18 cellular contexts compared by ENCODE assay signal in the genomic region with DNA sequence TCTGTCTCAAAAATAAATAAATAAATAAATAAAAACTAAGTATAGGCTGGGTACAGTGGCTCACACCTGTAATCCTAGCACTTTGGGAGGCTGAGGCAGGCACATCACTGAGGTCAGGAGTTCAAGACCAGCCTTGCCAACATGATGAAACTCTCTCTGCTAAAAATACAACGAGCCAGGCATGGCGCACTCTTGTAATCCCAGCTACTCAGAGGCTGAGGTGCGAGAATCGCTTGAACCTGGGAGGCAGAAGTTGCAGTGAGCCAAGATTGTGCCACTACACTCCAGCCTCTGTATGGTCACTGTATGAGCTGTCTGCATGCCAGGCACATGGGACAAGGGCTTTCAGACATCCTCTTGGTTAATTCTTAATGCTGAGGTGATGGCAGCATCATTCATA. TPM values are rescaled to one million over a fixed set of nuclear protein-coding genes. Genes with fewer than 3 reads are reported as not detected.
DNase-seq lines count a peak whose midpoint lies in the region; ATAC-seq and TF ChIP-seq lines count a peak whose summit lies in the region.
"Had no signal": no experiment of that assay in that cellular context is flagged by ENCODE, and none has a peak within 500 bp of the region (broad histone marks: within the 10 kb centered on the region; RNA-seq: fewer than 3 reads in every experiment).

No MANE protein-coding gene starts in this region.

- TF ChIP-seq CTCF in GM23338 (conservative IDR thresholded peaks at IDR 0.05; ENCODE audit: low read depth in 2 of 2) = no peak
- TF ChIP-seq CTCF in gastrocnemius medialis (IDR thresholded peaks at IDR 0.05 in 4 of 5, conservative IDR thresholded peaks at IDR 0.05 in 1 of 5) = no peak

- no peak for TF ChIP-seq POLR2A in gastrocnemius medialis (IDR thresholded peaks at IDR 0.05)

- no peak overlapping the region for H2AFZ ChIP-seq in GM23338

- intact Hi-C loops in gastrocnemius medialis (cut with DNase I; ENCODE audit: low total_unique reads) = no loop called here

- no peaks in the 10 kb centered on the region for H3K9me3 Mint-ChIP-seq in GM23338
- H3K9me3 Mint-ChIP-seq: CD14-positive monocyte; CD4-positive, alpha-beta memory T cell; CD4-positive, CD25-positive, alpha-beta regulatory T cell; CD8-positive, alpha-beta memory T cell had no signal

- H3K27me3 Mint-ChIP-seq in GM23338 (ENCODE audit: insufficient read depth, low read depth, poor library complexity) = no peaks in the 10 kb centered on the region
- H3K27me3 Mint-ChIP-seq: CD4-positive, alpha-beta memory T cell; CD4-positive, CD25-positive, alpha-beta regulatory T cell; CD8-positive, alpha-beta memory T cell had no signal

- peaks cover 56% of the 10 kb centered on the region for H3K36me3 Mint-ChIP-seq in GM23338 (ENCODE audit: low read depth)

- in situ Hi-C loops in gastrocnemius medialis (cut with MboI; ENCODE audit: low sequenced_read_pairs in 4 of 4) = no loop called here

- no peaks in the 10 kb centered on the region for H3K79me2 ChIP-seq in GM23338 (replicated peaks; ENCODE audit: insufficient read depth)

- no peaks in the 10 kb centered on the region for H3K27me3 ChIP-seq in GM23338 (ENCODE audit: insufficient read depth)
- no peaks in the 10 kb centered on the region for H3K27me3 ChIP-seq in gastrocnemius medialis
- H3K27me3 ChIP-seq: BE2C, BLaER1 had no signal

- no peaks in the 10 kb centered on the region for H4K20me1 ChIP-seq in GM23338 (replicated peaks; ENCODE audit: insufficient read depth)
- H4K20me1 ChIP-seq: BLaER1 had no signal

- H3K4me2 ChIP-seq in GM23338 = no peak overlapping the region
- H3K4me2 ChIP-seq: BLaER1 had no signal

- DNase-seq in GM23338 (ENCODE audit: low spot score) (no peak), MV-4-11 (lab: John Stamatoyannopoulos, UW) (peak; percentile 8), gastrocnemius medialis (peak in 1 of 2 donors; percentile 51), COLO829 (ENCODE audit: low spot score) (no peak)
- DNase-seq in stimulated activated CD4-positive, alpha-beta T cell treated with anti-CD3 and anti-CD28 coated beads, Interleukin-2, amount 100 ng/mL, for 24 hours = no peak
- DNase-seq: 8988T; ACHN; BE2C; C1 segment of cervical spinal cord; Caco-2; Calu3; CD4-positive, alpha-beta memory T cell; CD4-positive, CD25-positive, alpha-beta regulatory T cell; CD8-positive, alpha-beta memory T cell; DMS79 treated with DMSO at 0.1 percent for 48 hours; GF-D8 had no signal

- H3K27ac ChIP-seq in GM23338 (ENCODE audit: low read depth) = peak overlapping the region; percentile 46; the same call in 1 of the 2 replicates
- H3K27ac ChIP-seq in gastrocnemius medialis = no peak overlapping the region
- H3K27ac ChIP-seq: BLaER1 had no signal

- no peaks in the 10 kb centered on the region for H3K9me3 ChIP-seq in gastrocnemius medialis
- H3K9me3 ChIP-seq: BE2C, BLaER1, Caco-2 had no signal

- no peak overlapping the region for H3K4me3 Mint-ChIP-seq in GM23338
- H3K4me3 Mint-ChIP-seq: CD14-positive monocyte; CD4-positive, alpha-beta memory T cell; CD4-positive, CD25-positive, alpha-beta regulatory T cell; CD8-positive, alpha-beta memory T cell had no signal

- no peaks in the 10 kb centered on the region for H3K4me1 Mint-ChIP-seq in GM23338
- H3K4me1 Mint-ChIP-seq: CD14-positive monocyte; CD4-positive, alpha-beta memory T cell; CD8-positive, alpha-beta memory T cell had no signal

- no peaks in the 10 kb centered on the region for H3F3A ChIP-seq in GM23338 (replicated peaks; ENCODE audit: low read depth)

- H3K27ac Mint-ChIP-seq in GM23338 = no peak overlapping the region
- H3K27ac Mint-ChIP-seq: CD8-positive, alpha-beta memory T cell had no signal

- H3K4me1 ChIP-seq in GM23338 (ENCODE audit: insufficient read depth) (no peaks in the 10 kb centered on the region), gastrocnemius medialis (no peaks in the 10 kb centered on the region)
- H3K4me1 ChIP-seq: BE2C, BLaER1, Caco-2 had no signal

- H3K4me3 ChIP-seq in GM23338 = no peak overlapping the region
- H3K4me3 ChIP-seq in gastrocnemius medialis = no peak overlapping the region
- H3K4me3 ChIP-seq: BLaER1 had no signal

- H3K9me2 ChIP-seq in GM23338 (ENCODE audit: insufficient read depth) = no peaks in the 10 kb centered on the region

- ATAC-seq in GM23338 = no peak
- ATAC-seq in gastrocnemius medialis = peak; percentile 30 to 87

- H3K36me3 ChIP-seq in GM23338 (ENCODE audit: insufficient read depth) (peaks cover 25% of the 10 kb centered on the region; the same call in 1 of the 2 replicates), gastrocnemius medialis (peaks cover 0 to 94% of the 10 kb centered on the region in 2 donors)

TF ChIP-seq in GM23338, 12 proteins besides CTCF, POLR2A, EP300 and RAD21 (continues in another document):
- TF ChIP-seq, protein P1, sequence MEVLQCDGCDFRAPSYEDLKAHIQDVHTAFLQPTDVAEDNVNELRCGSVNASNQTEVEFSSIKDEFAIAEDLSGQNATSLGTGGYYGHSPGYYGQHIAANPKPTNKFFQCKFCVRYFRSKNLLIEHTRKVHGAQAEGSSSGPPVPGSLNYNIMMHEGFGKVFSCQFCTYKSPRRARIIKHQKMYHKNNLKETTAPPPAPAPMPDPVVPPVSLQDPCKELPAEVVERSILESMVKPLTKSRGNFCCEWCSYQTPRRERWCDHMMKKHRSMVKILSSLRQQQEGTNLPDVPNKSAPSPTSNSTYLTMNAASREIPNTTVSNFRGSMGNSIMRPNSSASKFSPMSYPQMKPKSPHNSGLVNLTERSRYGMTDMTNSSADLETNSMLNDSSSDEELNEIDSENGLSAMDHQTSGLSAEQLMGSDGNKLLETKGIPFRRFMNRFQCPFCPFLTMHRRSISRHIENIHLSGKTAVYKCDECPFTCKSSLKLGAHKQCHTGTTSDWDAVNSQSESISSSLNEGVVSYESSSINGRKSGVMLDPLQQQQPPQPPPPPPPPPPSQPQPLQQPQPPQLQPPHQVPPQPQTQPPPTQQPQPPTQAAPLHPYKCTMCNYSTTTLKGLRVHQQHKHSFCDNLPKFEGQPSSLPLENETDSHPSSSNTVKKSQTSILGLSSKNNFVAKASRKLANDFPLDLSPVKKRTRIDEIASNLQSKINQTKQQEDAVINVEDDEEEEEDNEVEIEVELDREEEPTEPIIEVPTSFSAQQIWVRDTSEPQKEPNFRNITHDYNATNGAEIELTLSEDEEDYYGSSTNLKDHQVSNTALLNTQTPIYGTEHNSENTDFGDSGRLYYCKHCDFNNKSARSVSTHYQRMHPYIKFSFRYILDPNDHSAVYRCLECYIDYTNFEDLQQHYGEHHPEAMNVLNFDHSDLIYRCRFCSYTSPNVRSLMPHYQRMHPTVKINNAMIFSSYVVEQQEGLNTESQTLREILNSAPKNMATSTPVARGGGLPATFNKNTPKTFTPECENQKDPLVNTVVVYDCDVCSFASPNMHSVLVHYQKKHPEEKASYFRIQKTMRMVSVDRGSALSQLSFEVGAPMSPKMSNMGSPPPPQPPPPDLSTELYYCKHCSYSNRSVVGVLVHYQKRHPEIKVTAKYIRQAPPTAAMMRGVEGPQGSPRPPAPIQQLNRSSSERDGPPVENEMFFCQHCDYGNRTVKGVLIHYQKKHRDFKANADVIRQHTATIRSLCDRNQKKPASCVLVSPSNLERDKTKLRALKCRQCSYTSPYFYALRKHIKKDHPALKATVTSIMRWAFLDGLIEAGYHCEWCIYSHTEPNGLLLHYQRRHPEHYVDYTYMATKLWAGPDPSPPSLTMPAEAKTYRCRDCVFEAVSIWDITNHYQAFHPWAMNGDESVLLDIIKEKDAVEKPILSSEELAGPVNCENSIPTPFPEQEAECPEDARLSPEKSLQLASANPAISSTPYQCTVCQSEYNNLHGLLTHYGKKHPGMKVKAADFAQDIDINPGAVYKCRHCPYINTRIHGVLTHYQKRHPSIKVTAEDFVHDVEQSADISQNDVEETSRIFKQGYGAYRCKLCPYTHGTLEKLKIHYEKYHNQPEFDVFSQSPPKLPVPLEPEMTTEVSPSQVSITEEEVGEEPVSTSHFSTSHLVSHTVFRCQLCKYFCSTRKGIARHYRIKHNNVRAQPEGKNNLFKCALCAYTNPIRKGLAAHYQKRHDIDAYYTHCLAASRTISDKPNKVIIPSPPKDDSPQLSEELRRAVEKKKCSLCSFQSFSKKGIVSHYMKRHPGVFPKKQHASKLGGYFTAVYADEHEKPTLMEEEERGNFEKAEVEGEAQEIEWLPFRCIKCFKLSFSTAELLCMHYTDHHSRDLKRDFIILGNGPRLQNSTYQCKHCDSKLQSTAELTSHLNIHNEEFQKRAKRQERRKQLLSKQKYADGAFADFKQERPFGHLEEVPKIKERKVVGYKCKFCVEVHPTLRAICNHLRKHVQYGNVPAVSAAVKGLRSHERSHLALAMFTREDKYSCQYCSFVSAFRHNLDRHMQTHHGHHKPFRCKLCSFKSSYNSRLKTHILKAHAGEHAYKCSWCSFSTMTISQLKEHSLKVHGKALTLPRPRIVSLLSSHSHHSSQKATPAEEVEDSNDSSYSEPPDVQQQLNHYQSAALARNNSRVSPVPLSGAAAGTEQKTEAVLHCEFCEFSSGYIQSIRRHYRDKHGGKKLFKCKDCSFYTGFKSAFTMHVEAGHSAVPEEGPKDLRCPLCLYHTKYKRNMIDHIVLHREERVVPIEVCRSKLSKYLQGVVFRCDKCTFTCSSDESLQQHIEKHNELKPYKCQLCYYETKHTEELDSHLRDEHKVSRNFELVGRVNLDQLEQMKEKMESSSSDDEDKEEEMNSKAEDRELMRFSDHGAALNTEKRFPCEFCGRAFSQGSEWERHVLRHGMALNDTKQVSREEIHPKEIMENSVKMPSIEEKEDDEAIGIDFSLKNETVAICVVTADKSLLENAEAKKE (CRISPR knock-in tag; IDR thresholded peaks at IDR 0.05) = no peak
- TF ChIP-seq ZNF114 (CRISPR knock-in tag; IDR thresholded peaks at IDR 0.05) (no peak), EZH2phosphoT487 (IDR thresholded peaks at IDR 0.05; ENCODE audit: unreplicated experiment) (no peak)

RNA-seq across cellular contexts. Expression of a gene that starts 28.7 kb away (rescaled TPM):
- total RNA-seq in GM23338 (2014; rRNA removed; shearing (Covaris generic)) = 25.3 and 39.0 TPM in 2 replicates
- polyA plus RNA-seq in GM23338 (2016; fragmentation: Nextera tagmentation; extraction: Ambion mirVana) = 32.7 and 39.1 TPM in 2 replicates
- total RNA-seq in gastrocnemius medialis = 1 to 10 TPM in 3 of 4 donors, under 1 TPM in 1; 0.66 to 6.0 (median 3.6) TPM

RNA-seq across cellular contexts. Expression of a gene that starts 34.4 kb away (rescaled TPM):
- 21.8 and 35.7 TPM in 2 replicates for total RNA-seq in GM23338 (2014; rRNA removed; shearing (Covaris generic))
- polyA plus RNA-seq in GM23338 (2016; fragmentation: Nextera tagmentation; extraction: Ambion mirVana) = 7.1 and 8.9 TPM in 2 replicates
- total RNA-seq in gastrocnemius medialis = 10 to 100 TPM; 21.9 to 35.1 (median 32.1) TPM

RNA-seq across cellular contexts. Expression of a gene that starts 59.0 kb away (rescaled TPM):
- total RNA-seq in GM23338 (2014; rRNA removed; shearing (Covaris generic)) = 68.5 and 73.9 TPM in 2 replicates
- 40.2 and 42.0 TPM in 2 replicates for polyA plus RNA-seq in GM23338 (2016; fragmentation: Nextera tagmentation; extraction: Ambion mirVana)
- total RNA-seq in gastrocnemius medialis = 100 to 1,000 TPM in 1 of 4 donors, 10 to 100 TPM in 3; 50.4 to 112 (median 69.5) TPM
